Comparison of ENCODE assay signal across 29 cellular contexts in genomic region chr9:26781906-26782305, GRCh38.
"Had no signal": no experiment of that assay in that cellular context is flagged by ENCODE, and none has a peak within 500 bp of the region (broad histone marks: within the 10 kb centered on the region; RNA-seq: fewer than 3 reads in every experiment).

No MANE protein-coding gene starts in this region.

- H3K4me1 ChIP-seq: body of pancreas, left lung, lower lobe of right lung, neural progenitor cell, parathyroid adenoma, psoas muscle, right atrium auricular region, spleen, testis had no signal

- H3K79me2 ChIP-seq: parathyroid adenoma had no signal

- H3K27ac ChIP-seq: body of pancreas, left lung, lower lobe of right lung, neural progenitor cell, parathyroid adenoma, psoas muscle, right atrium auricular region, spleen, testis, transverse colon had no signal

- H3K36me3 ChIP-seq: left lung, lower lobe of right lung, neural progenitor cell, right atrium auricular region, spleen, transverse colon had no signal

- H3K9me3 ChIP-seq: body of pancreas, left lung, lower lobe of right lung, psoas muscle, right atrium auricular region, testis, transverse colon had no signal

- H3K9ac ChIP-seq: neural progenitor cell, parathyroid adenoma had no signal

- H3K9me3 Mint-ChIP-seq: activated CD8-positive, alpha-beta T cell treated with anti-CD3 and anti-CD28 coated beads for 36 hours; activated T-cell treated with anti-CD3 and anti-CD28 coated beads, Interleukin-2, amount 50 U/mL, for 4 hours; activated T-helper 17 cell treated with anti-CD3 and anti-CD28 coated beads, Interleukin-2, amount 50 U/mL, for 72 hours; T-helper 1 cell treated with Interleukin-12 subunit alpha and Interleukin-12 subunit beta and Interleukin-4 antibody, amounts not matched to agents 30 μg/mL and 1 μg/mL, for 36 hours had no signal

- H3K4me2 ChIP-seq: neural progenitor cell had no signal

- H3K27me3 ChIP-seq: body of pancreas, left lung, neural progenitor cell, right atrium auricular region, spleen, testis, transverse colon had no signal

- H3K4me3 ChIP-seq: body of pancreas, left lung, lower lobe of right lung, neural progenitor cell, psoas muscle, right atrium auricular region, spleen, testis, transverse colon had no signal

- H3K4me1 Mint-ChIP-seq: activated T-helper 17 cell treated with anti-CD3 and anti-CD28 coated beads, Interleukin-2, amount 50 U/mL, for 72 hours; natural killer cell had no signal

- H3K4me3 Mint-ChIP-seq: activated CD8-positive, alpha-beta T cell treated with anti-CD3 and anti-CD28 coated beads for 36 hours; activated T-cell treated with anti-CD3 and anti-CD28 coated beads, Interleukin-2, amount 50 U/mL, for 4 hours; activated T-helper 17 cell treated with anti-CD3 and anti-CD28 coated beads, Interleukin-2, amount 50 U/mL, for 72 hours; effector memory CD8-positive, alpha-beta T cell; natural killer cell; neural progenitor cell; T-helper 1 cell treated with Interleukin-12 subunit alpha and Interleukin-12 subunit beta and Interleukin-4 antibody, amounts not matched to agents 30 μg/mL and 1 μg/mL, for 36 hours had no signal

- ATAC-seq: activated CD8-positive, alpha-beta T cell treated with anti-CD3 and anti-CD28 coated beads for 36 hours; activated T-cell treated with anti-CD3 and anti-CD28 coated beads, Interleukin-2, amount 50 U/mL, for 4 hours; activated T-helper 17 cell treated with anti-CD3 and anti-CD28 coated beads, Interleukin-2, amount 50 U/mL, for 72 hours; body of pancreas; effector memory CD8-positive, alpha-beta T cell; left lung; lower lobe of right lung; natural killer cell; psoas muscle had no signal

- H3K27ac Mint-ChIP-seq: activated CD8-positive, alpha-beta T cell treated with anti-CD3 and anti-CD28 coated beads for 36 hours; activated T-helper 17 cell treated with anti-CD3 and anti-CD28 coated beads, Interleukin-2, amount 50 U/mL, for 72 hours; effector memory CD8-positive, alpha-beta T cell; natural killer cell; neural progenitor cell; T-helper 1 cell treated with Interleukin-12 subunit alpha and Interleukin-12 subunit beta and Interleukin-4 antibody, amounts not matched to agents 30 μg/mL and 1 μg/mL, for 36 hours had no signal

- H3K36me3 Mint-ChIP-seq: natural killer cell, neural progenitor cell had no signal

- DNase-seq: activated CD4-positive, alpha-beta T cell treated with anti-CD3 and anti-CD28 coated beads, Interleukin-2, amount 50 U/mL, for 1 hour; activated CD8-positive, alpha-beta T cell treated with anti-CD3 and anti-CD28 coated beads for 36 hours; activated gamma-delta T cell treated with Interleukin-2 at 50 U/mL for 16 hours; activated naive CD4-positive, alpha-beta T cell treated with anti-CD3 and anti-CD28 coated beads, Interleukin-2, amount 50 U/mL, for 16 hours; activated T-cell treated with anti-CD3 and anti-CD28 coated beads, Interleukin-2, amount 50 U/mL, for 4 hours; anterior cingulate cortex; body of pancreas; cortex of kidney; effector memory CD8-positive, alpha-beta T cell; foreskin fibroblast; head of caudate nucleus; hippocampal formation; kidney; left lung; lower lobe of right lung; mesenchymal stem cell; natural killer cell; occipital lobe; psoas muscle; spleen; stimulated activated naive CD4-positive, alpha-beta T cell; T-helper 9 cell; testis; transverse colon had no signal

- H2AFZ ChIP-seq: neural progenitor cell, parathyroid adenoma had no signal
